ENCODE assay signal across 12 cellular contexts in genomic region chr11:12160231-12160630, GRCh38. TPM values are rescaled to one million over a fixed set of nuclear protein-coding genes. Genes with fewer than 3 reads are reported as not detected.
DNase-seq lines count a peak whose midpoint lies in the region; ATAC-seq and TF ChIP-seq lines count a peak whose summit lies in the region.
"Had no signal": no experiment of that assay in that cellular context is flagged by ENCODE, and none has a peak within 500 bp of the region (broad histone marks: within the 10 kb centered on the region; RNA-seq: fewer than 3 reads in every experiment).

No MANE protein-coding gene starts in this region.

- H3K79me2 ChIP-seq in GM23248 (ENCODE audit: insufficient read depth) (peaks cover 74% of the 10 kb centered on the region), hepatocyte (peaks cover 2% of the 10 kb centered on the region)

- H3F3A ChIP-seq in GM23248 (ENCODE audit: insufficient read depth), result peaks cover 74% of the 10 kb centered on the region

- H3K27ac Mint-ChIP-seq in T-helper 17 cell, result peak overlapping the region; percentile 91
- peak overlapping the region in 1 of 7 donors; percentile 63 for H3K27ac Mint-ChIP-seq in CD4-positive, alpha-beta memory T cell
- H3K27ac Mint-ChIP-seq: T-cell had no signal

- no peak for TF ChIP-seq CTCF in hepatocyte (IDR thresholded peaks at IDR 0.05; ENCODE audit: poor library complexity)

- peaks cover 24% of the 10 kb centered on the region for H3K4me1 Mint-ChIP-seq in T-helper 17 cell
- peaks cover 14 to 28% (median 23%) of the 10 kb centered on the region in 4 donors for H3K4me1 Mint-ChIP-seq in CD4-positive, alpha-beta memory T cell

- H3K27me3 Mint-ChIP-seq in T-helper 17 cell, result no peaks in the 10 kb centered on the region
- H3K27me3 Mint-ChIP-seq in CD4-positive, alpha-beta memory T cell, result no peaks in the 10 kb centered on the region
- H3K27me3 Mint-ChIP-seq: T-cell had no signal

- no peak overlapping the region for H3K4me3 ChIP-seq in GM23248
- H3K4me3 ChIP-seq in hepatocyte, result no peak overlapping the region
- no peak overlapping the region for H3K4me3 ChIP-seq in skin epidermis
- no peak overlapping the region for H3K4me3 ChIP-seq in CD4-positive, alpha-beta memory T cell (ENCODE audit: low read length in 2 of 2)

- H3K9me3 Mint-ChIP-seq in CD4-positive, alpha-beta memory T cell, result no peaks in the 10 kb centered on the region
- H3K9me3 Mint-ChIP-seq: T-cell had no signal

- H3K4me1 ChIP-seq in GM23248 (ENCODE audit: insufficient read depth), result peaks cover 65% of the 10 kb centered on the region
- peaks cover 34% of the 10 kb centered on the region for H3K4me1 ChIP-seq in hepatocyte (ENCODE audit: insufficient read depth)
- H3K4me1 ChIP-seq in CD4-positive, alpha-beta memory T cell (ENCODE audit: insufficient read depth, low read length), result peaks cover 23% of the 10 kb centered on the region

- intact Hi-C loops in CD4-positive, alpha-beta memory T cell (cut with micrococcal nuclease), result no loop called here

- no peak for DNase-seq in GM23248
- DNase-seq in T-helper 17 cell, result no peak
- no peak for DNase-seq in hepatocyte (ENCODE audit: low spot score)
- no peak for DNase-seq in HPDE6-E6E7 (ENCODE audit: extremely low spot score)
- no peak for DNase-seq in D341Med (ENCODE audit: low spot score)
- DNase-seq in CD4-positive, alpha-beta memory T cell, result no peak
- DNase-seq: central memory CD4-positive, alpha-beta T cell; foreskin melanocyte; NCI-H1048; T-cell had no signal

- WGBS in GM23248 (ENCODE audit: low coverage in 1 of 2, low lambda C conversion rate in 2 of 2, missing lambda C conversion rate in 2 of 2), 2 experiments, result 92 to 95% methylated on average over 6 of the region's 6 CpGs
- WGBS in hepatocyte (ENCODE audit: low lambda C conversion rate, missing lambda C conversion rate), result 96% methylated on average over 6 of the region's 6 CpGs

- H3K36me3 ChIP-seq in GM23248 (ENCODE audit: low read depth) (peaks cover 13% of the 10 kb centered on the region), hepatocyte (replicated peaks; ENCODE audit: insufficient read depth, low read depth) (no peaks in the 10 kb centered on the region)
- H3K36me3 ChIP-seq in CD4-positive, alpha-beta memory T cell (ENCODE audit: insufficient read depth, low read length), result no peaks in the 10 kb centered on the region

- no peaks in the 10 kb centered on the region for H3K9me3 ChIP-seq in GM23248 (ENCODE audit: low read depth)
- no peaks in the 10 kb centered on the region for H3K9me3 ChIP-seq in T-helper 17 cell (ENCODE audit: control insufficient read depth, low read length, poor library complexity, severe bottlenecking)
- no peaks in the 10 kb centered on the region for H3K9me3 ChIP-seq in hepatocyte (ENCODE audit: low read depth)
- H3K9me3 ChIP-seq in CD4-positive, alpha-beta memory T cell (ENCODE audit: control insufficient read depth in 1 of 2, low read length in 2 of 2), result no peaks in the 10 kb centered on the region

- H3K9me2 ChIP-seq in GM23248 (ENCODE audit: insufficient read depth) (no peaks in the 10 kb centered on the region), hepatocyte (replicated peaks; ENCODE audit: insufficient read depth) (no peaks in the 10 kb centered on the region)

- H3K27ac ChIP-seq in GM23248 (peak overlapping the region; percentile 84), hepatocyte (peak overlapping the region; percentile 77), skin epidermis (peak overlapping the region in 19 of 21 experiments; percentile 2 to 82 (median 57))
- H3K27ac ChIP-seq in CD4-positive, alpha-beta memory T cell (ENCODE audit: low read depth, low read length), result no peak overlapping the region

- in situ Hi-C loops in GM23248 (cut with MboI), result no loop called here

- H3K9ac ChIP-seq in GM23248, result peak overlapping the region; percentile 71

- H2AFZ ChIP-seq in GM23248 (no peak overlapping the region), hepatocyte (no peak overlapping the region)

- no peaks in the 10 kb centered on the region for H3K27me3 ChIP-seq in GM23248 (replicated peaks; ENCODE audit: insufficient read depth)
- H3K27me3 ChIP-seq in hepatocyte, result no peaks in the 10 kb centered on the region
- H3K27me3 ChIP-seq in CD4-positive, alpha-beta memory T cell (ENCODE audit: insufficient read depth, low read length), result no peaks in the 10 kb centered on the region

- no peak for ATAC-seq in T-helper 17 cell
- ATAC-seq in HG02642 (IDR thresholded peaks at IDR 0.05; ENCODE audit: poor library complexity, unreplicated experiment), result no peak
- ATAC-seq: T-cell had no signal

- H4K20me1 ChIP-seq in GM23248 (ENCODE audit: insufficient read depth) (no peaks in the 10 kb centered on the region), hepatocyte (ENCODE audit: insufficient read depth, poor library complexity, severe bottlenecking) (no peaks in the 10 kb centered on the region)

- H3K36me3 Mint-ChIP-seq in T-helper 17 cell (ENCODE audit: low read depth), result peaks cover 6% of the 10 kb centered on the region
- peaks cover 1 to 12% of the 10 kb centered on the region in 2 donors for H3K36me3 Mint-ChIP-seq in CD4-positive, alpha-beta memory T cell

- POLR2A ChIA-PET in CD4-positive, alpha-beta memory T cell (lab: Charles Lee; ENCODE audit: partially characterized antibody), result no interaction called here

- H3K4me2 ChIP-seq in GM23248 (ENCODE audit: unreplicated experiment) (peak overlapping the region; percentile 49), hepatocyte (no peak overlapping the region)

- H3K4me3 Mint-ChIP-seq in T-helper 17 cell, result no peak overlapping the region
- no peak overlapping the region for H3K4me3 Mint-ChIP-seq in CD4-positive, alpha-beta memory T cell
- H3K4me3 Mint-ChIP-seq: T-cell had no signal

- CTCF ChIA-PET in CD4-positive, alpha-beta memory T cell (lab: Charles Lee; ENCODE audit: partially characterized antibody), result interaction anchor here (1.2 kb wide), 1 partner anchor 121 kb away, joined by 4 read pairs; no protein-coding TSS in a partner anchor

RNA-seq across cellular contexts. Expression of gene MICAL2, which starts 49.8 kb away (rescaled TPM):
- 158 and 182 TPM in 2 replicates for total RNA-seq in GM23248 (2014; rRNA removed; shearing (Covaris generic))
- 81.6 and 83.3 TPM in 2 replicates for polyA plus RNA-seq in GM23248 (2016; fragmentation: Nextera tagmentation; extraction: Ambion mirVana)
- 10 to 100 TPM; 52.0 to 66.9 TPM for total RNA-seq in T-helper 17 cell
- total RNA-seq in hepatocyte, result 55.6 and 56.0 TPM in 2 replicates
- 36.8 and 55.8 TPM in 2 replicates for polyA plus RNA-seq in hepatocyte
- total RNA-seq in CD4-positive, alpha-beta memory T cell, result 10 to 100 TPM; 33.3 to 38.8 TPM
- polyA plus RNA-seq in CD4-positive, alpha-beta memory T cell, result 10 to 100 TPM; 10.9 to 23.1 TPM
